In genomic region chr7:35908305-35909223, GRCh38 we compare ENCODE assay signal across 16 cellular contexts.
DNase-seq lines count a peak whose midpoint lies in the region; ATAC-seq and TF ChIP-seq lines count a peak whose summit lies in the region.
"Had no signal": no experiment of that assay in that cellular context is flagged by ENCODE, and none has a peak within 500 bp of the region (broad histone marks: within the 10 kb centered on the region; RNA-seq: fewer than 3 reads in every experiment).

No MANE protein-coding gene starts in this region.

- WGBS in heart right ventricle, 2 donors: 54 to 55% methylated on average over 11 of the region's 11 CpGs

- no peak for TF ChIP-seq CTCF in heart right ventricle (IDR thresholded peaks at IDR 0.05)

- DNase-seq in G401 (ENCODE audit: low spot score) (peak; percentile 48), SK-N-MC (ENCODE audit: low read depth, low spot score) (no peak), heart right ventricle (peak; percentile 19 to 50), pons (ENCODE audit: low spot score) (peak; percentile 64)
- DNase-seq in T-helper 2 cell treated with Interferon-gamma antibody and Interleukin-4, amounts not matched to agents 5 μg/mL and 100 μg/mL, for 36 hours (ENCODE audit: low spot score): no peak
- DNase-seq: esophagus squamous epithelium; IMR-90; natural killer cell; NCI-H2029 treated with DMSO at 0.1 percent for 48 hours; NCI-H526 treated with DMSO at 0.1 percent for 48 hours; small intestine; stimulated activated naive CD4-positive, alpha-beta T cell had no signal

- ATAC-seq in heart right ventricle (peak; percentile 9 to 42 (median 32)), GM18517 (IDR thresholded peaks at IDR 0.05; ENCODE audit: unreplicated experiment) (no peak), GM21723 (IDR thresholded peaks at IDR 0.05; ENCODE audit: unreplicated experiment) (no peak)
- ATAC-seq: natural killer cell had no signal

- H3K4me3 Mint-ChIP-seq in T-helper 2 cell treated with Interferon-gamma antibody and Interleukin-4, amounts not matched to agents 5 μg/mL and 100 μg/mL, for 36 hours: no peak overlapping the region
- H3K4me3 Mint-ChIP-seq: natural killer cell had no signal

- H3K4me3 ChIP-seq in SK-N-MC (no peak overlapping the region), heart right ventricle (no peak overlapping the region)
- H3K4me3 ChIP-seq: BLaER1, coronary artery, esophagus squamous epithelium had no signal

- no peaks in the 10 kb centered on the region for H3K27me3 ChIP-seq in heart right ventricle
- H3K27me3 ChIP-seq: BLaER1, esophagus squamous epithelium had no signal

- peaks cover 7% of the 10 kb centered on the region for H3K9me3 Mint-ChIP-seq in T-helper 2 cell treated with Interferon-gamma antibody and Interleukin-4, amounts not matched to agents 5 μg/mL and 100 μg/mL, for 36 hours
- H3K9me3 Mint-ChIP-seq: natural killer cell had no signal

- in situ Hi-C loops in G401 (cut with HindIII; ENCODE audit: low sequenced_read_pairs): no loop called here

- H3K27ac Mint-ChIP-seq in T-helper 2 cell treated with Interferon-gamma antibody and Interleukin-4, amounts not matched to agents 5 μg/mL and 100 μg/mL, for 36 hours: no peak overlapping the region

- no peak overlapping the region for H3K9ac ChIP-seq in SK-N-MC (ENCODE audit: insufficient read length)
- H3K9ac ChIP-seq: BLaER1 had no signal

- peaks cover 0 to 26% (median 3%) of the 10 kb centered on the region in 9 donors for H3K4me1 ChIP-seq in heart right ventricle
- H3K4me1 ChIP-seq: BLaER1 had no signal

- intact Hi-C loops in heart right ventricle (cut with DNase I): loop anchor here in 8 of 10 donors (5.0 to 10.0 kb wide), 6 partner anchors 104 to 284 kb away; partner anchors contain the start of gene SEPTIN7 (in 6 of the 8)

- H3K36me3 ChIP-seq in SK-N-MC (ENCODE audit: insufficient read depth, low read length) (peaks cover 18% of the 10 kb centered on the region; the same call in 1 of the 2 replicates), heart right ventricle (peaks cover 0 to 33% (median 12%) of the 10 kb centered on the region in 9 donors)

- 0 out of 2 replicates have a peak overlapping the region, but pooled peaks have one; percentile 3 for H3K27ac ChIP-seq in SK-N-MC
- H3K27ac ChIP-seq in heart right ventricle: no peak overlapping the region
- H3K27ac ChIP-seq: BLaER1, esophagus squamous epithelium had no signal

- no peaks in the 10 kb centered on the region for H3K27me3 Mint-ChIP-seq in T-helper 2 cell treated with Interferon-gamma antibody and Interleukin-4, amounts not matched to agents 5 μg/mL and 100 μg/mL, for 36 hours (ENCODE audit: low read depth)

- H3K9me3 ChIP-seq in SK-N-MC (ENCODE audit: low read depth, low read length) (no peaks in the 10 kb centered on the region), heart right ventricle (no peaks in the 10 kb centered on the region)
- H3K9me3 ChIP-seq: esophagus squamous epithelium had no signal

- no peaks in the 10 kb centered on the region for H3K4me1 Mint-ChIP-seq in T-helper 2 cell treated with Interferon-gamma antibody and Interleukin-4, amounts not matched to agents 5 μg/mL and 100 μg/mL, for 36 hours (ENCODE audit: low read depth)

- H3K36me3 Mint-ChIP-seq in T-helper 2 cell treated with Interferon-gamma antibody and Interleukin-4, amounts not matched to agents 5 μg/mL and 100 μg/mL, for 36 hours (ENCODE audit: low read depth): peaks cover 30% of the 10 kb centered on the region

Comparison
In these comparisons a context has a peak if more than half of its experiments do, and no peak if none do; other contexts are left out.
1. DNase-seq: peak in G401 (single experiment), heart right ventricle (2 of 2) and pons (single experiment); none in SK-N-MC (single experiment) and T-helper 2 cell treated with Interferon-gamma antibody and Interleukin-4, amounts not matched to agents 5 μg/mL and 100 μg/mL, for 36 hours (single experiment).
2. ATAC-seq: peak in heart right ventricle (8 of 8); none in GM18517 (single experiment) and GM21723 (single experiment).